Comparison of ENCODE assay signal across 1 cellular context in genomic region chr2:229501051-229501794, GRCh38.
TF ChIP-seq lines count a peak whose summit lies in the region.

No MANE protein-coding gene starts in this region.

TF ChIP-seq in H1, 55 proteins besides CTCF, POLR2A, EP300 and RAD21 (continued from another document):
- TF ChIP-seq, protein P1, sequence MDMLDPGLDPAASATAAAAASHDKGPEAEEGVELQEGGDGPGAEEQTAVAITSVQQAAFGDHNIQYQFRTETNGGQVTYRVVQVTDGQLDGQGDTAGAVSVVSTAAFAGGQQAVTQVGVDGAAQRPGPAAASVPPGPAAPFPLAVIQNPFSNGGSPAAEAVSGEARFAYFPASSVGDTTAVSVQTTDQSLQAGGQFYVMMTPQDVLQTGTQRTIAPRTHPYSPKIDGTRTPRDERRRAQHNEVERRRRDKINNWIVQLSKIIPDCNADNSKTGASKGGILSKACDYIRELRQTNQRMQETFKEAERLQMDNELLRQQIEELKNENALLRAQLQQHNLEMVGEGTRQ (IDR thresholded peaks at IDR 0.05; ENCODE audit: low read length): no peak
- no peak for TF ChIP-seq RFX5 (IDR thresholded peaks at IDR 0.05; ENCODE audit: borderline replicate concordance, low read depth, low read length)
- TF ChIP-seq RXRA (IDR thresholded peaks at IDR 0.05; ENCODE audit: insufficient read depth, low read depth, low read length): no peak
